Comparison of ENCODE assay signal across 1 cellular context in the genomic region with DNA sequence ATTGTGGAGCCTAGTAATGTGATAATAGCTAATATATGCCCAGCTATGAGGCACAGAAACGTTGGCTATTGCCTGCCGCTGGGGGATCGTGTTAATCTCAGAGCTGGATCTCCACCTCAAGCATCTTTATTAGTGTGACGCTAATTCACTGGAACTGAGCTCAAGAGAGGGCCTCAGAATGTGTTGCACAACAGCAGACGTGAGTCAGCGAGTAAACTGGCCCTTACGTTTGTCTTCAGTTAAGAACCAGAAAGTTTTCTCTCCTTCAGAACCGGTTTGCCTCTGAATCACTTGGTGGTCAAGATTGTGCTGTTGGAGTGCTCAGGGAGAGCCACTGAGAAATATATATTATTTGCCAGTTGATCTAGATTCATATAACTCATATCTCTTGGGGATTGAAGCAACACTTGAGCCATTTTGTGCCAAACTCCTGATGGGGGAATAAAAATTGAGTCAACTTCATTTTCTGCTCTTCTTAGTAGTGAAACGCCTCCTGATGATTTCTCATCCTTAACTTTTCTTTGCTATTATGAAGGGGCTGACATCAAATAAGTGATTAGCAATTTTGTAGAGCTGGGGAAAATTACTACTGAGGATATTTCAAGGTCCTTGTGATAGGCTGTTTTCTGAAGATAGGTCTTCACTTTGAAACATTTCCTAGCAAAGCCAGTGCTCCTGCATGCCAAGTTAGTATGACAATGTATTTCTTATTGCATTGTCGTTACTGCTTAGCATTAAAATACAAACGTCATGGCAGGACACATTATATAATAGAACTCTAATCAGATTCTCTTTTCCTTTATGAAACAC.
TF ChIP-seq lines count a peak whose summit lies in the region.

No MANE protein-coding gene starts in this region.

TF ChIP-seq in GM23338, 12 proteins besides CTCF, POLR2A, EP300 and RAD21 (continued from another document):
- TF ChIP-seq, protein P1, sequence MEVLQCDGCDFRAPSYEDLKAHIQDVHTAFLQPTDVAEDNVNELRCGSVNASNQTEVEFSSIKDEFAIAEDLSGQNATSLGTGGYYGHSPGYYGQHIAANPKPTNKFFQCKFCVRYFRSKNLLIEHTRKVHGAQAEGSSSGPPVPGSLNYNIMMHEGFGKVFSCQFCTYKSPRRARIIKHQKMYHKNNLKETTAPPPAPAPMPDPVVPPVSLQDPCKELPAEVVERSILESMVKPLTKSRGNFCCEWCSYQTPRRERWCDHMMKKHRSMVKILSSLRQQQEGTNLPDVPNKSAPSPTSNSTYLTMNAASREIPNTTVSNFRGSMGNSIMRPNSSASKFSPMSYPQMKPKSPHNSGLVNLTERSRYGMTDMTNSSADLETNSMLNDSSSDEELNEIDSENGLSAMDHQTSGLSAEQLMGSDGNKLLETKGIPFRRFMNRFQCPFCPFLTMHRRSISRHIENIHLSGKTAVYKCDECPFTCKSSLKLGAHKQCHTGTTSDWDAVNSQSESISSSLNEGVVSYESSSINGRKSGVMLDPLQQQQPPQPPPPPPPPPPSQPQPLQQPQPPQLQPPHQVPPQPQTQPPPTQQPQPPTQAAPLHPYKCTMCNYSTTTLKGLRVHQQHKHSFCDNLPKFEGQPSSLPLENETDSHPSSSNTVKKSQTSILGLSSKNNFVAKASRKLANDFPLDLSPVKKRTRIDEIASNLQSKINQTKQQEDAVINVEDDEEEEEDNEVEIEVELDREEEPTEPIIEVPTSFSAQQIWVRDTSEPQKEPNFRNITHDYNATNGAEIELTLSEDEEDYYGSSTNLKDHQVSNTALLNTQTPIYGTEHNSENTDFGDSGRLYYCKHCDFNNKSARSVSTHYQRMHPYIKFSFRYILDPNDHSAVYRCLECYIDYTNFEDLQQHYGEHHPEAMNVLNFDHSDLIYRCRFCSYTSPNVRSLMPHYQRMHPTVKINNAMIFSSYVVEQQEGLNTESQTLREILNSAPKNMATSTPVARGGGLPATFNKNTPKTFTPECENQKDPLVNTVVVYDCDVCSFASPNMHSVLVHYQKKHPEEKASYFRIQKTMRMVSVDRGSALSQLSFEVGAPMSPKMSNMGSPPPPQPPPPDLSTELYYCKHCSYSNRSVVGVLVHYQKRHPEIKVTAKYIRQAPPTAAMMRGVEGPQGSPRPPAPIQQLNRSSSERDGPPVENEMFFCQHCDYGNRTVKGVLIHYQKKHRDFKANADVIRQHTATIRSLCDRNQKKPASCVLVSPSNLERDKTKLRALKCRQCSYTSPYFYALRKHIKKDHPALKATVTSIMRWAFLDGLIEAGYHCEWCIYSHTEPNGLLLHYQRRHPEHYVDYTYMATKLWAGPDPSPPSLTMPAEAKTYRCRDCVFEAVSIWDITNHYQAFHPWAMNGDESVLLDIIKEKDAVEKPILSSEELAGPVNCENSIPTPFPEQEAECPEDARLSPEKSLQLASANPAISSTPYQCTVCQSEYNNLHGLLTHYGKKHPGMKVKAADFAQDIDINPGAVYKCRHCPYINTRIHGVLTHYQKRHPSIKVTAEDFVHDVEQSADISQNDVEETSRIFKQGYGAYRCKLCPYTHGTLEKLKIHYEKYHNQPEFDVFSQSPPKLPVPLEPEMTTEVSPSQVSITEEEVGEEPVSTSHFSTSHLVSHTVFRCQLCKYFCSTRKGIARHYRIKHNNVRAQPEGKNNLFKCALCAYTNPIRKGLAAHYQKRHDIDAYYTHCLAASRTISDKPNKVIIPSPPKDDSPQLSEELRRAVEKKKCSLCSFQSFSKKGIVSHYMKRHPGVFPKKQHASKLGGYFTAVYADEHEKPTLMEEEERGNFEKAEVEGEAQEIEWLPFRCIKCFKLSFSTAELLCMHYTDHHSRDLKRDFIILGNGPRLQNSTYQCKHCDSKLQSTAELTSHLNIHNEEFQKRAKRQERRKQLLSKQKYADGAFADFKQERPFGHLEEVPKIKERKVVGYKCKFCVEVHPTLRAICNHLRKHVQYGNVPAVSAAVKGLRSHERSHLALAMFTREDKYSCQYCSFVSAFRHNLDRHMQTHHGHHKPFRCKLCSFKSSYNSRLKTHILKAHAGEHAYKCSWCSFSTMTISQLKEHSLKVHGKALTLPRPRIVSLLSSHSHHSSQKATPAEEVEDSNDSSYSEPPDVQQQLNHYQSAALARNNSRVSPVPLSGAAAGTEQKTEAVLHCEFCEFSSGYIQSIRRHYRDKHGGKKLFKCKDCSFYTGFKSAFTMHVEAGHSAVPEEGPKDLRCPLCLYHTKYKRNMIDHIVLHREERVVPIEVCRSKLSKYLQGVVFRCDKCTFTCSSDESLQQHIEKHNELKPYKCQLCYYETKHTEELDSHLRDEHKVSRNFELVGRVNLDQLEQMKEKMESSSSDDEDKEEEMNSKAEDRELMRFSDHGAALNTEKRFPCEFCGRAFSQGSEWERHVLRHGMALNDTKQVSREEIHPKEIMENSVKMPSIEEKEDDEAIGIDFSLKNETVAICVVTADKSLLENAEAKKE (CRISPR knock-in tag; IDR thresholded peaks at IDR 0.05), result no peak
- no peak for TF ChIP-seq CREB1 (CRISPR knock-in tag; IDR thresholded peaks at IDR 0.05; ENCODE audit: low read depth)
